Comparison of ENCODE assay signal across 8 cellular contexts in the genomic region with DNA sequence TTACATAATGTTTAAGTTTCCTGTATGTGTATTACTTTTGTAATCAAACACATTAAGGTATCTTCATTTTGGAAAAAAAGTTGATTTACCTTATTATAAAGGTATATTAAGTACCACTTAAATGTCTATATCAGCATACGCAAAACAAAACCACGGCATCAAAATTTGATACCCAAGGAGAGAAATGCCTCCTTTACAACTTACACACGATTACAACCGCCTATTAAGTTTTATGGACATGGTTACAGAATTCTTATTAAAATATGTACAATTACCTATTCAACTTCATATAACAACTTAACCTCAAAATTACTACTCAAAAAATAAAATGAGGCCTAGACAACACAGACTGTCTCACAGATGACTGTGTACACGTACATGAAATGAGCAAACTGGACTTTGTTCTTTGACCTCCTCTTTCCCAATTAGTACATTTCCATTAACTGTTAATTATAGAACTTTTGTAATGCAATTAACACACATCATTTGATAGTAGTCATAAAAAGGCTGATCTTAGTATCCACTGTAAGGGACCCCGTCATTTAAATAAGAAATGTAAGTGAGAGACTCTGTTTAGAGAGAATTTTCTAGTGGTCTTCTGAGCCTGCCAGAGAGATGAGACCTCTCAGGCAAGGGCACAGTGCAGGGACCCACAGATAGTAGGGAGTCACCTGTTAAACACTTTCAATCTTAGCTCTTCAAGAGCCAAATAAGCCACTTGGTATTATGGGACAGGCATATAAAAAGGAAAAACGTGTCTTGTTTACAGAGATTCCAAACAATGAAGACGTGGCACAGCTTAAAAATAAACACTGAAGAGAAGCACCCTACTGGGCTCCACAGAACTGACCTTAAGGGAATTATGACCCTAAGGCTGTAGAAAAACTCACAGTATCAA. TPM values are rescaled to one million over a fixed set of nuclear protein-coding genes. Genes with fewer than 3 reads are reported as not detected.
DNase-seq lines count a peak whose midpoint lies in the region; ATAC-seq and TF ChIP-seq lines count a peak whose summit lies in the region.

No MANE protein-coding gene starts in this region.

- no peaks in the 10 kb centered on the region for H3K9me3 Mint-ChIP-seq in CD4-positive, alpha-beta T cell
- H3K9me3 Mint-ChIP-seq in endodermal cell = no peaks in the 10 kb centered on the region
- H3K9me3 Mint-ChIP-seq in neural progenitor cell = no peaks in the 10 kb centered on the region

- H3K9me3 ChIP-seq in CD4-positive, alpha-beta T cell (ENCODE audit: control insufficient read depth, low read length) = no peaks in the 10 kb centered on the region
- H3K9me3 ChIP-seq in NT2/D1 (ENCODE audit: insufficient read depth, low read length) (no peaks in the 10 kb centered on the region), endodermal cell (ENCODE audit: control insufficient read depth, low read length) (no peaks in the 10 kb centered on the region), neural progenitor cell (ENCODE audit: low read depth) (no peaks in the 10 kb centered on the region), WERI-Rb-1 (ENCODE audit: severe bottlenecking) (no peaks in the 10 kb centered on the region)

- H3K4me2 ChIP-seq in neural progenitor cell = peak overlapping the region; percentile 97

- ATAC-seq in CD4-positive, alpha-beta T cell (ENCODE audit: poor library complexity) = no peak

- peak overlapping the region; percentile 86 for H3K27ac ChIP-seq in CD4-positive, alpha-beta T cell (ENCODE audit: low read depth, low read length)
- H3K27ac ChIP-seq in endodermal cell (ENCODE audit: low read depth, low read length) (peak overlapping the region; percentile 28), neural progenitor cell (no peak overlapping the region), WERI-Rb-1 (no peak overlapping the region)

- H3K4me3 ChIP-seq in NT2/D1 (ENCODE audit: insufficient read length, low read depth) = peak overlapping the region; percentile 85
- peak overlapping the region; percentile 97 for H3K4me3 ChIP-seq in endodermal cell (ENCODE audit: low read length)
- H3K4me3 ChIP-seq in neural progenitor cell = peak overlapping the region; percentile 99
- no peak overlapping the region for H3K4me3 ChIP-seq in WERI-Rb-1 (ENCODE audit: low read depth, low read length)

- peaks cover 46% of the 10 kb centered on the region for H3F3A ChIP-seq in neural progenitor cell (ENCODE audit: low read depth)

- H3K36me3 ChIP-seq in NT2/D1 (ENCODE audit: insufficient read depth, insufficient read length, low read length) = peaks cover 6% of the 10 kb centered on the region
- H3K36me3 ChIP-seq in endodermal cell (ENCODE audit: control insufficient read depth, insufficient read depth, low read length) = peaks cover 4% of the 10 kb centered on the region
- H3K36me3 ChIP-seq in neural progenitor cell = no peaks in the 10 kb centered on the region
- H3K36me3 ChIP-seq in WERI-Rb-1 = peaks cover 30% of the 10 kb centered on the region

- H3K27me3 Mint-ChIP-seq in CD4-positive, alpha-beta T cell = no peaks in the 10 kb centered on the region
- H3K27me3 Mint-ChIP-seq in endodermal cell (ENCODE audit: insufficient read depth) (no peaks in the 10 kb centered on the region), neural progenitor cell (ENCODE audit: insufficient read depth, low read depth) (peaks cover 4% of the 10 kb centered on the region)

- TF ChIP-seq CTCF in CD4-positive, alpha-beta T cell (IDR thresholded peaks at IDR 0.05) = no peak
- no peak for TF ChIP-seq CTCF in endodermal cell (conservative IDR thresholded peaks at IDR 0.05)
- TF ChIP-seq CTCF in neural progenitor cell (IDR thresholded peaks at IDR 0.05) = no peak
- TF ChIP-seq CTCF in WERI-Rb-1 (IDR thresholded peaks at IDR 0.05; ENCODE audit: low read depth, low read length) = no peak

- H3K4me1 Mint-ChIP-seq in CD4-positive, alpha-beta T cell (ENCODE audit: low read depth) = peaks cover 88% of the 10 kb centered on the region
- H3K4me1 Mint-ChIP-seq in endodermal cell = peaks cover 53% of the 10 kb centered on the region
- peaks cover 63% of the 10 kb centered on the region for H3K4me1 Mint-ChIP-seq in neural progenitor cell

- H3K27me3 ChIP-seq in CD4-positive, alpha-beta T cell (ENCODE audit: control insufficient read depth, insufficient read depth, low read length) = no peaks in the 10 kb centered on the region
- H3K27me3 ChIP-seq in NT2/D1 (ENCODE audit: insufficient read depth, insufficient read length) = no peaks in the 10 kb centered on the region
- no peaks in the 10 kb centered on the region for H3K27me3 ChIP-seq in endodermal cell (ENCODE audit: control insufficient read depth, insufficient read depth, low read length, poor library complexity, severe bottlenecking)
- H3K27me3 ChIP-seq in neural progenitor cell = no peaks in the 10 kb centered on the region
- no peaks in the 10 kb centered on the region for H3K27me3 ChIP-seq in WERI-Rb-1 (ENCODE audit: insufficient read depth, low read depth, severe bottlenecking)

- DNase-seq in CD4-positive, alpha-beta T cell = no peak
- no peak for DNase-seq in NT2/D1 (ENCODE audit: low read depth, low spot score)
- no peak for DNase-seq in endodermal cell
- no peak for DNase-seq in neural progenitor cell (ENCODE audit: low spot score)
- no peak for DNase-seq in WERI-Rb-1
- no peak for DNase-seq in NCI-H226
- DNase-seq in activated CD4-positive, CD25-positive, alpha-beta regulatory T cell treated with anti-CD3 and anti-CD28 coated beads, Interleukin-2, amount 50 U/mL, for 72 hours = no peak
- DNase-seq in NCI-H526 (lab: John Stamatoyannopoulos, UW) = no peak

- H3K79me2 ChIP-seq in neural progenitor cell (ENCODE audit: low read depth) = peaks cover 98% of the 10 kb centered on the region

- POLR2A ChIA-PET in CD4-positive, alpha-beta T cell (lab: Charles Lee) = interaction anchor here (3.1 kb wide), 1 partner anchor 30 kb away, joined by 11 read pairs; no protein-coding TSS in a partner anchor

- peaks cover 16% of the 10 kb centered on the region for H3K36me3 Mint-ChIP-seq in CD4-positive, alpha-beta T cell (ENCODE audit: low read depth)
- H3K36me3 Mint-ChIP-seq in endodermal cell (ENCODE audit: low read depth) = no peaks in the 10 kb centered on the region
- peaks cover 2% of the 10 kb centered on the region for H3K36me3 Mint-ChIP-seq in neural progenitor cell

- peaks cover 95% of the 10 kb centered on the region for H4K20me1 ChIP-seq in neural progenitor cell (ENCODE audit: low read depth)

- intact Hi-C loops in CD4-positive, alpha-beta T cell (cut with DNase I, micrococcal nuclease) = loop anchor here in 1 of 2 experiments (2.0 kb wide), 1 partner anchor 23 kb away; no protein-coding TSS in a partner anchor

- H2AFZ ChIP-seq in neural progenitor cell (replicated peaks) = no peak overlapping the region

- peak overlapping the region; percentile 90 for H3K4me3 Mint-ChIP-seq in CD4-positive, alpha-beta T cell
- peak overlapping the region; percentile 91 for H3K4me3 Mint-ChIP-seq in endodermal cell
- H3K4me3 Mint-ChIP-seq in neural progenitor cell = peak overlapping the region; percentile 97

- H3K9ac ChIP-seq in NT2/D1 (ENCODE audit: insufficient read length, low read depth) (peak overlapping the region; percentile 98), endodermal cell (ENCODE audit: extremely low read depth, low read length, poor library complexity, severe bottlenecking) (peak overlapping the region; percentile 4), neural progenitor cell (no peak overlapping the region)

- H3K4me1 ChIP-seq in NT2/D1 (ENCODE audit: insufficient read depth, insufficient read length) (peaks cover 10% of the 10 kb centered on the region), endodermal cell (ENCODE audit: control insufficient read depth, insufficient read depth, low read length) (peaks cover 9% of the 10 kb centered on the region), neural progenitor cell (peaks cover 45% of the 10 kb centered on the region)

- 64 to 69% methylated on average over 3 to 6 of the region's 8 CpGs for WGBS in endodermal cell (ENCODE audit: insufficient coverage in 1 of 2, insufficient read length in 1 of 2), 2 experiments

- H3K27ac Mint-ChIP-seq in CD4-positive, alpha-beta T cell = peak overlapping the region; percentile 89
- H3K27ac Mint-ChIP-seq in endodermal cell (peak overlapping the region; percentile 80), neural progenitor cell (no peak overlapping the region)

- CTCF ChIA-PET in CD4-positive, alpha-beta T cell (lab: Charles Lee) = interaction anchor here (1.3 to 1.9 kb wide), 2 partner anchors 7 to 21 kb away, joined by 3 to 5 read pairs; no protein-coding TSS in a partner anchor

RNA-seq across cellular contexts. Expression of a gene that starts 2.4 kb away (rescaled TPM):
- total RNA-seq in CD4-positive, alpha-beta T cell = 10 to 100 TPM; 51.9 to 54.3 TPM
- 10 to 100 TPM; 53.5 to 68.3 TPM for total RNA-seq in endodermal cell
- polyA plus RNA-seq in endodermal cell (2013, experiment 1 of 2) = 47.8 TPM
- polyA plus RNA-seq in endodermal cell (2013, experiment 2 of 2) = 43.0 TPM
- 64.5 and 68.5 TPM in 2 replicates for total RNA-seq in neural progenitor cell (ENCODE audit: low replicate concordance)

RNA-seq across cellular contexts. Expression of a gene that starts 14.0 kb away (rescaled TPM):
- total RNA-seq in CD4-positive, alpha-beta T cell = 10 to 100 TPM; 39.6 to 46.1 TPM
- 10 to 100 TPM; 51.5 to 52.1 TPM for total RNA-seq in endodermal cell
- 47.3 TPM for polyA plus RNA-seq in endodermal cell (2013, experiment 1 of 2)
- 41.8 TPM for polyA plus RNA-seq in endodermal cell (2013, experiment 2 of 2)
- total RNA-seq in neural progenitor cell (ENCODE audit: low replicate concordance) = 48.7 and 50.0 TPM in 2 replicates

RNA-seq across cellular contexts. Expression of a gene that starts 28.6 kb away (rescaled TPM):
- total RNA-seq in CD4-positive, alpha-beta T cell = 1 to 10 TPM; 3.5 to 5.5 TPM
- 10 to 100 TPM in 1 of 2 donors, 1 to 10 TPM in 1; 8.9 to 10.2 TPM for total RNA-seq in endodermal cell
- polyA plus RNA-seq in endodermal cell (2013, experiment 1 of 2) = 3.2 TPM
- polyA plus RNA-seq in endodermal cell (2013, experiment 2 of 2) = 3.4 TPM
- total RNA-seq in neural progenitor cell (ENCODE audit: low replicate concordance) = 0.17 and 0.74 TPM in 2 replicates

Comparison
In these comparisons a context has a peak if more than half of its experiments do, and no peak if none do; other contexts are left out.
1. H3K27ac ChIP-seq: peak in CD4-positive, alpha-beta T cell (single experiment) and endodermal cell (single experiment); none in neural progenitor cell (single experiment) and WERI-Rb-1 (single experiment).
2. Peak in every context shown above with its lines, with median percentiles within 50 percentile points of each other: H3K4me3 Mint-ChIP-seq.